In genomic region chr16:29011851-29012250, GRCh38 we compare ENCODE assay signal across 12 cellular contexts.
"Had no signal": no experiment of that assay in that cellular context is flagged by ENCODE, and none has a peak within 500 bp of the region (broad histone marks: within the 10 kb centered on the region; RNA-seq: fewer than 3 reads in every experiment).

No MANE protein-coding gene starts in this region.

- H3K4me1 ChIP-seq: psoas muscle had no signal

- ATAC-seq: heart right ventricle; psoas muscle; right lobe of liver; stimulated activated memory B cell treated with anti-CD40 and anti-IgM and Interleukin-4, amounts not matched to agents 10 μg/mL and 1 μg/mL and 100 μg/mL, for 72 hours had no signal

- H3K27me3 ChIP-seq: cardiac muscle cell, right lobe of liver had no signal

- DNase-seq: activated CD4-positive, alpha-beta T cell treated with anti-CD3 and anti-CD28 coated beads, Interleukin-2, amount 50 U/mL, for 4 hours; activated CD4-positive, CD25-positive, alpha-beta regulatory T cell; activated CD8-positive, alpha-beta memory T cell treated with anti-CD3 and anti-CD28 coated beads, Interleukin-2, amount 50 U/mL, for 48 hours; heart right ventricle; mammary epithelial cell; psoas muscle; right lobe of liver; substantia nigra; trophoblast cell had no signal

- H3K36me3 ChIP-seq: cardiac muscle cell, heart right ventricle, right lobe of liver had no signal

- H3K27ac ChIP-seq: cardiac muscle cell, psoas muscle, right lobe of liver had no signal

- H3K36me3 Mint-ChIP-seq: stimulated activated memory B cell treated with anti-CD40 and anti-IgM and Interleukin-4, amounts not matched to agents 10 μg/mL and 1 μg/mL and 100 μg/mL, for 72 hours had no signal

- H3K4me1 Mint-ChIP-seq: nephron progenitor cell had no signal

- H3K27ac Mint-ChIP-seq: stimulated activated memory B cell treated with anti-CD40 and anti-IgM and Interleukin-4, amounts not matched to agents 10 μg/mL and 1 μg/mL and 100 μg/mL, for 72 hours had no signal

- H3K9me3 ChIP-seq: heart right ventricle, psoas muscle, right lobe of liver had no signal

- H3K4me3 ChIP-seq: cardiac muscle cell, heart right ventricle, psoas muscle, right lobe of liver had no signal

- H3K9me3 Mint-ChIP-seq: nephron progenitor cell; stimulated activated memory B cell treated with anti-CD40 and anti-IgM and Interleukin-4, amounts not matched to agents 10 μg/mL and 1 μg/mL and 100 μg/mL, for 72 hours had no signal

- H3K4me3 Mint-ChIP-seq: nephron progenitor cell; stimulated activated memory B cell treated with anti-CD40 and anti-IgM and Interleukin-4, amounts not matched to agents 10 μg/mL and 1 μg/mL and 100 μg/mL, for 72 hours had no signal
